ENCODE assay signal across 8 cellular contexts in genomic region chr17:40598928-40599627, GRCh38. TPM values are rescaled to one million over a fixed set of nuclear protein-coding genes. Genes with fewer than 3 reads are reported as not detected.
A peak's percentile ranks its signal among the peaks of the same experiment; 100 is the strongest.
DNase-seq lines count a peak whose midpoint lies in the region; ATAC-seq and TF ChIP-seq lines count a peak whose summit lies in the region.

No MANE protein-coding gene starts in this region.

- H4K20me1 ChIP-seq in H9 (ENCODE audit: control insufficient read depth, insufficient read depth, insufficient read length), result no peaks in the 10 kb centered on the region

- TF ChIP-seq CTCF in esophagus squamous epithelium (IDR thresholded peaks at IDR 0.05) (no peak), H9 (conservative IDR thresholded peaks at IDR 0.05) (no peak)

- DNase-seq in esophagus squamous epithelium (lab: John Stamatoyannopoulos, UW) (no peak), H9 (no peak), GOT3 (lab: John Stamatoyannopoulos, UW) (no peak), DMS53 (lab: John Stamatoyannopoulos, UW) (no peak)
- peak; percentile 64 for DNase-seq in stimulated activated CD4-positive, alpha-beta T cell treated with anti-CD3 and anti-CD28 coated beads, Interleukin-2, amount 100 ng/mL, for 4 hours (ENCODE audit: low read depth)

- no peak overlapping the region for H2BK20ac ChIP-seq in H9 (ENCODE audit: low read depth, low read length, poor library complexity, severe bottlenecking)

- H3K4me1 ChIP-seq in esophagus squamous epithelium, result peaks cover 0 to 23% (median 0%) of the 10 kb centered on the region in 3 donors
- H3K4me1 ChIP-seq in H9 (ENCODE audit: insufficient read depth, low read length), result no peaks in the 10 kb centered on the region

- H3K27ac Mint-ChIP-seq in H9, result no peak overlapping the region

- no peak overlapping the region for H2BK12ac ChIP-seq in H9 (ENCODE audit: insufficient read length, low read depth, low read length)

- H3K27ac ChIP-seq in esophagus squamous epithelium (peak overlapping the region in 3 of 4 donors; percentile 11 to 51 (median 45)), H9 (ENCODE audit: insufficient read length, low read depth, low read length) (no peak overlapping the region)

- H3K27me3 Mint-ChIP-seq in H9 (ENCODE audit: low read depth), result peaks cover 1% of the 10 kb centered on the region

- no peak overlapping the region for H2AK5ac ChIP-seq in H9 (ENCODE audit: insufficient read length, low read length)

- H3K36me3 Mint-ChIP-seq in H9 (ENCODE audit: insufficient read depth in 1 of 3, low read depth in 3 of 3), result no peaks in the 10 kb centered on the region

- no peaks in the 10 kb centered on the region for H3K23me2 ChIP-seq in H9 (ENCODE audit: insufficient read length, low read depth, low read length, poor library complexity, severe bottlenecking)

- H3K4me2 ChIP-seq in H9 (ENCODE audit: insufficient read depth, insufficient read length, low read length), result no peak overlapping the region

- no peaks in the 10 kb centered on the region for H3K79me2 ChIP-seq in H9 (ENCODE audit: insufficient read depth, low read length)

- H3K14ac ChIP-seq in H9 (ENCODE audit: insufficient read depth, low read length), result no peak overlapping the region

- intact Hi-C loops in esophagus squamous epithelium (cut with DNase I), result no loop called here

- ATAC-seq in GM18909 (IDR thresholded peaks at IDR 0.05; ENCODE audit: poor library complexity, unreplicated experiment) (peak; percentile 65), HG03095 (IDR thresholded peaks at IDR 0.05; ENCODE audit: unreplicated experiment) (peak; percentile 61)
- peak; percentile 50 to 55 for ATAC-seq in activated CD4-positive, CD25-positive, alpha-beta regulatory T cell treated with anti-CD3 and anti-CD28 coated beads, Interleukin-2, amount 50 U/mL, for 24 hours

- no peak overlapping the region for H3K9ac ChIP-seq in H9 (ENCODE audit: extremely low read depth, insufficient read length, low read length)

- H2AFZ ChIP-seq in H9 (ENCODE audit: low read length), result no peak overlapping the region

- H3K23ac ChIP-seq in H9 (ENCODE audit: insufficient read length, low read depth, low read length), result no peak overlapping the region

- no peak overlapping the region for H3K4me3 Mint-ChIP-seq in H9

- no peak overlapping the region for H3K56ac ChIP-seq in H9 (ENCODE audit: insufficient read length, low read depth, low read length)

- H3K27me3 ChIP-seq in esophagus squamous epithelium (no peaks in the 10 kb centered on the region), H9 (ENCODE audit: insufficient read depth, low read length) (no peaks in the 10 kb centered on the region)

- H3K4me1 Mint-ChIP-seq in H9, result peaks cover 9 to 11% of the 10 kb centered on the region in 2 experiments

- no peak overlapping the region for H2BK5ac ChIP-seq in H9 (ENCODE audit: insufficient read length, low read length)

- no peaks in the 10 kb centered on the region for H3K9me3 ChIP-seq in esophagus squamous epithelium
- no peaks in the 10 kb centered on the region for H3K9me3 ChIP-seq in H9 (ENCODE audit: control insufficient read depth, low read depth, low read length)

- no peak overlapping the region for H3K18ac ChIP-seq in H9 (ENCODE audit: insufficient read length, low read depth, low read length)

- H4K8ac ChIP-seq in H9 (replicated peaks; ENCODE audit: insufficient read length, low read depth, low read length), result no peak overlapping the region

- H4K5ac ChIP-seq in H9 (ENCODE audit: insufficient read length, low read depth, low read length), result no peak overlapping the region

- no peak overlapping the region for H2BK15ac ChIP-seq in H9 (ENCODE audit: low read depth, low read length)

- H2BK120ac ChIP-seq in H9 (ENCODE audit: low read depth, low read length, poor library complexity, severe bottlenecking), result no peak overlapping the region

- no peaks in the 10 kb centered on the region for H3K36me3 ChIP-seq in esophagus squamous epithelium

- no peak overlapping the region for H3K4me3 ChIP-seq in esophagus squamous epithelium

- H3K9me3 Mint-ChIP-seq in H9, result no peaks in the 10 kb centered on the region

- H3K79me1 ChIP-seq in H9 (ENCODE audit: insufficient read depth, low read depth, low read length, poor library complexity, severe bottlenecking), result no peaks in the 10 kb centered on the region

- TF ChIP-seq POLR2A in esophagus squamous epithelium (IDR thresholded peaks at IDR 0.05), result no peak

- H3K4ac ChIP-seq in H9 (ENCODE audit: low read depth, low read length), result no peak overlapping the region

- H4K91ac ChIP-seq in H9 (ENCODE audit: insufficient read length, low read depth, low read length), result no peak overlapping the region

- H3T11ph ChIP-seq in H9 (ENCODE audit: low read length), result no peak overlapping the region

- WGBS in esophagus squamous epithelium, 2 donors, result 51 to 69% methylated on average over 16 to 17 of the region's 17 CpGs
- WGBS in H9 (ENCODE audit: extremely low coverage, insufficient read length, low lambda C conversion rate), result no CpG with 5 or more reads among the region's 17 CpGs

RNA-seq across cellular contexts. Expression of gene CCR7, which starts 33.8 kb away (rescaled TPM):
- total RNA-seq in esophagus squamous epithelium (under 1 TPM in 3 of 4 donors, not detected in 1; 0.12 to 0.95 (median 0.53) TPM), H9 (2021) (0.31 TPM in 1 of 2 replicates, not detected in the other)

RNA-seq across cellular contexts. Expression of gene SMARCE1, which starts 48.5 kb away (rescaled TPM):
- total RNA-seq in esophagus squamous epithelium, result 10 to 100 TPM; 47.2 to 89.3 (median 62.5) TPM
- total RNA-seq in H9 (2021), result 122 and 126 TPM in 2 replicates
